22 cellular contexts compared by ENCODE assay signal in genomic region chr18:1846640-1847039, GRCh38.
A peak's percentile ranks its signal among the peaks of the same experiment; 100 is the strongest.
DNase-seq lines count a peak whose midpoint lies in the region; ATAC-seq, FAIRE-seq and TF ChIP-seq lines count a peak whose summit lies in the region.
"Had no signal": no experiment of that assay in that cellular context is flagged by ENCODE, and none has a peak within 500 bp of the region (broad histone marks: within the 10 kb centered on the region; RNA-seq: fewer than 3 reads in every experiment).

No MANE protein-coding gene starts in this region.

- H3K27me3 Mint-ChIP-seq in MCF 10A (ENCODE audit: insufficient read depth, unreplicated experiment), result no peaks in the 10 kb centered on the region
- H3K27me3 Mint-ChIP-seq: B cell; dendritic cell treated with granulocyte-macrophage colony-stimulating factor and Interleukin-4, amounts not matched to agents 40 ng/mL and 50 ng/mL, for 4 days had no signal

- no peak overlapping the region for H3K4me3 Mint-ChIP-seq in MCF 10A (ENCODE audit: unreplicated experiment)
- H3K4me3 Mint-ChIP-seq: activated naive CD8-positive, alpha-beta T cell treated with anti-CD3 and anti-CD28 coated beads, Interleukin-2, amount 10 ng/mL, durations not matched to agents 7 days and 5 days; B cell; dendritic cell treated with granulocyte-macrophage colony-stimulating factor and Interleukin-4, amounts not matched to agents 40 ng/mL and 50 ng/mL, for 4 days; T-cell had no signal

- peak; percentile 44 for DNase-seq in MCF 10A (ENCODE audit: unreplicated experiment)
- no peak for DNase-seq in breast epithelium (ENCODE audit: low spot score in 2 of 2)
- DNase-seq in RWPE2 (ENCODE audit: low spot score), result no peak
- peak; percentile 64 for DNase-seq in mammary epithelial cell
- peak; percentile 90 for DNase-seq in urothelium cell line (ENCODE audit: low spot score)
- no peak for DNase-seq in substantia nigra (lab: John Stamatoyannopoulos, UW)
- no peak for DNase-seq in midbrain (lab: John Stamatoyannopoulos, UW)
- no peak for DNase-seq in SIG-M5 treated with dmso at 0.1 percent for 504 hours (lab: John Stamatoyannopoulos, UW; ENCODE audit: unreplicated experiment)
- DNase-seq: activated CD8-positive, alpha-beta memory T cell treated with anti-CD3 and anti-CD28 coated beads, Interleukin-2, amount 50 U/mL, for 4 hours; activated naive CD8-positive, alpha-beta T cell treated with anti-CD3 and anti-CD28 coated beads, Interleukin-2, amount 10 ng/mL, durations not matched to agents 7 days and 5 days; NCI-H1930; NCI-H524; occipital lobe; stimulated activated CD4-positive, alpha-beta T cell treated with anti-CD3 and anti-CD28 coated beads, Interleukin-12 subunit alpha, Interleukin-12 subunit beta, amount 100 ng/mL, for 4 hours; T-cell had no signal

- H4K20me1 ChIP-seq in mammary epithelial cell (ENCODE audit: insufficient read depth, low read length), result no peaks in the 10 kb centered on the region

- H3K79me2 ChIP-seq in mammary epithelial cell (ENCODE audit: insufficient read depth, low read length), result no peaks in the 10 kb centered on the region

- peak overlapping the region; percentile 7 for H3K4me2 ChIP-seq in mammary epithelial cell (ENCODE audit: insufficient read depth, low read depth, low read length)

- H3K4me1 ChIP-seq in breast epithelium (no peaks in the 10 kb centered on the region), RWPE2 (ENCODE audit: insufficient read depth, poor library complexity, severe bottlenecking) (no peaks in the 10 kb centered on the region), mammary epithelial cell (ENCODE audit: insufficient read depth, low read length) (peaks cover 3% of the 10 kb centered on the region)

- H3K27me3 ChIP-seq in breast epithelium (no peaks in the 10 kb centered on the region), RWPE2 (ENCODE audit: insufficient read depth, poor library complexity, severe bottlenecking) (no peaks in the 10 kb centered on the region), mammary epithelial cell (ENCODE audit: insufficient read depth, low read length) (no peaks in the 10 kb centered on the region)
- H3K27me3 ChIP-seq: cardiac muscle cell had no signal

- H3K9me3 Mint-ChIP-seq in MCF 10A (ENCODE audit: unreplicated experiment), result no peaks in the 10 kb centered on the region
- H3K9me3 Mint-ChIP-seq: dendritic cell treated with granulocyte-macrophage colony-stimulating factor and Interleukin-4, amounts not matched to agents 40 ng/mL and 50 ng/mL, for 4 days had no signal

- BruUV-seq in MCF 10A (replicated peaks; lab: Mats Ljungman, UMichigan) (no TSS peak), mammary epithelial cell (replicated peaks; lab: Mats Ljungman, UMichigan) (no TSS peak)

- no peak for TF ChIP-seq POLR2A in breast epithelium (IDR thresholded peaks at IDR 0.05)

- intact Hi-C loops in MCF 10A (cut with micrococcal nuclease) (no loop called here), breast epithelium (cut with DNase I; ENCODE audit: low total_unique reads) (no loop called here), mammary epithelial cell (cut with micrococcal nuclease) (loop anchor here (10.0 kb wide), 1 partner anchor 378 kb away; no protein-coding TSS in a partner anchor)

- H3K4me1 Mint-ChIP-seq in MCF 10A (ENCODE audit: insufficient read depth, unreplicated experiment), result peaks cover 31% of the 10 kb centered on the region
- H3K4me1 Mint-ChIP-seq: B cell, T-cell had no signal

- H3K9me3 ChIP-seq in breast epithelium (peaks cover 0 to 4% of the 10 kb centered on the region in 2 donors), RWPE2 (ENCODE audit: severe bottlenecking) (no peaks in the 10 kb centered on the region), mammary epithelial cell (replicated peaks; ENCODE audit: insufficient read depth, low read length) (no peaks in the 10 kb centered on the region)

- H3K9ac ChIP-seq in mammary epithelial cell (ENCODE audit: insufficient read depth, low read length), result no peak overlapping the region

- H3K4me3 ChIP-seq in breast epithelium (no peak overlapping the region), RWPE2 (ENCODE audit: severe bottlenecking) (no peak overlapping the region), mammary epithelial cell (replicated peaks in 1 of 3; ENCODE audit: insufficient read depth in 1 of 3, low read depth in 2 of 3, low read length in 3 of 3) (no peak overlapping the region)
- H3K4me3 ChIP-seq: cardiac muscle cell, lung had no signal

- H2AFZ ChIP-seq in mammary epithelial cell (ENCODE audit: low read depth, low read length), result no peak overlapping the region

- in situ Hi-C loops in mammary epithelial cell (cut with MboI; ENCODE audit: low sequenced_read_pairs in 2 of 2), result no loop called here

- CTCF ChIA-PET in MCF 10A (lab: Yijun Ruan, JAX), result interaction anchor here (0.6 to 1.5 kb wide), 2 partner anchors 10 to 11 kb away, joined by 3 to 5 read pairs; no protein-coding TSS in a partner anchor
- CTCF ChIA-PET in mammary epithelial cell (lab: Charles Lee; ENCODE audit: low non-redundant PET), result no interaction called here

- WGBS in mammary epithelial cell (ENCODE audit: low coverage, missing lambda C conversion rate), result 62% methylated on average over 2 of the region's 3 CpGs

- TF ChIP-seq CTCF in MCF 10A (IDR thresholded peaks at IDR 0.05; ENCODE audit: unreplicated experiment) (no peak), breast epithelium (IDR thresholded peaks at IDR 0.05) (no peak), RWPE2 (IDR thresholded peaks at IDR 0.05; ENCODE audit: poor library complexity, severe bottlenecking) (no peak), mammary epithelial cell (conservative IDR thresholded peaks at IDR 0.05 in 1 of 2, IDR thresholded peaks at IDR 0.05 in 1 of 2; ENCODE audit: extremely low read depth in 1 of 2, insufficient read depth in 1 of 2, low read depth in 1 of 2, low read length in 2 of 2) (no peak)

- H3K27ac ChIP-seq in breast epithelium (no peak overlapping the region), RWPE2 (ENCODE audit: poor library complexity, severe bottlenecking) (no peak overlapping the region), mammary epithelial cell (ENCODE audit: insufficient read depth, low read depth, low read length) (no peak overlapping the region), substantia nigra (ENCODE audit: low read depth, low read length, poor library complexity, severe bottlenecking) (no peak overlapping the region)
- H3K27ac ChIP-seq: 22Rv1, cardiac muscle cell had no signal

- dilution Hi-C loops in mammary epithelial cell (cut with HindIII; ENCODE audit: low sequenced_read_pairs), result no loop called here

- peak; percentile 48; the same call in 1 of the 3 replicates for ATAC-seq in RWPE2 (ENCODE audit: low read depth)
- ATAC-seq: HepG2, Right ventricle myocardium inferior, T-cell had no signal

- peak; percentile 13 for FAIRE-seq in urothelium cell line (lab: Jason Lieb, UNC)
- FAIRE-seq: HepG2 had no signal

- H3K36me3 ChIP-seq in breast epithelium, result no peaks in the 10 kb centered on the region
- no peaks in the 10 kb centered on the region for H3K36me3 ChIP-seq in RWPE2 (ENCODE audit: low read depth)
- no peaks in the 10 kb centered on the region for H3K36me3 ChIP-seq in mammary epithelial cell (ENCODE audit: insufficient read depth, low read length)
- H3K36me3 ChIP-seq: cardiac muscle cell had no signal

- H3K36me3 Mint-ChIP-seq in MCF 10A (ENCODE audit: insufficient read depth, unreplicated experiment), result no peaks in the 10 kb centered on the region
- H3K36me3 Mint-ChIP-seq: activated naive CD8-positive, alpha-beta T cell treated with anti-CD3 and anti-CD28 coated beads, Interleukin-2, amount 10 ng/mL, durations not matched to agents 7 days and 5 days; T-cell had no signal

- no peak overlapping the region for H3K27ac Mint-ChIP-seq in MCF 10A (ENCODE audit: low read depth, unreplicated experiment)
- H3K27ac Mint-ChIP-seq: activated naive CD8-positive, alpha-beta T cell treated with anti-CD3 and anti-CD28 coated beads, Interleukin-2, amount 10 ng/mL, durations not matched to agents 7 days and 5 days; B cell; dendritic cell treated with granulocyte-macrophage colony-stimulating factor and Interleukin-4, amounts not matched to agents 40 ng/mL and 50 ng/mL, for 4 days; T-cell had no signal

- POLR2A ChIA-PET in MCF 10A (lab: Yijun Ruan, JAX), result no interaction called here

Comparison
In these comparisons a context has a peak if more than half of its experiments do, and no peak if none do; other contexts are left out.
1. DNase-seq: peak in MCF 10A (single experiment), mammary epithelial cell (single experiment) and urothelium cell line (single experiment); none in breast epithelium (0 of 2), RWPE2 (single experiment), substantia nigra (0 of 49), midbrain (single experiment) and SIG-M5 treated with dmso at 0.1 percent for 504 hours (single experiment).